In the genomic region with DNA sequence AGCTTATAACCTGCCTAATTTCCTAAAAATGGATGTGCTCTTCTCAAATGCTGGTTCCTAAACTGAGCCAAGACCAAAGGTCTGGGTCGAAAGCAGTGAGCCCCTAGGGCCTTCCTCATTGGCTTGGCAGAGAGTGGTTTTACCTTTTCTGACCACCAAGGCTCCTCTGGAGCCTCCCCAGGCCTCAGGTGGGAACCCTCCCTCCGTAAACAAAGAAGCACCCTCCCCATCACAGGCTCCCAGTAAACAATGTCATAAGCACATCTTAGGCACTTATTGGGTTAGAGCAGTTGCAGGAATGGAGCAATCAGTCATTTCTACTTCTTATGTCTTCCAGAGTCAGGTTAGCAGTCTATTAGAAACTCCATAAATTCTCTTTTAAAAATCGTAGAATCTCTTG, we compare ENCODE assay signal across 1 cellular context.
TF ChIP-seq lines count a peak whose summit lies in the region.

No MANE protein-coding gene starts in this region.

TF ChIP-seq in HepG2, 621 proteins besides CTCF, POLR2A, EP300 and RAD21:
- no peak for TF ChIP-seq SRF (IDR thresholded peaks at IDR 0.05; ENCODE audit: low read depth, low read length)
- no peak for TF ChIP-seq STAT5B (CRISPR knock-in tag; IDR thresholded peaks at IDR 0.05)
- peak; percentile 22; the same call in 1 of the 2 replicates for TF ChIP-seq FOXA3 (CRISPR knock-in tag; IDR thresholded peaks at IDR 0.05)
- TF ChIP-seq, protein P1, sequence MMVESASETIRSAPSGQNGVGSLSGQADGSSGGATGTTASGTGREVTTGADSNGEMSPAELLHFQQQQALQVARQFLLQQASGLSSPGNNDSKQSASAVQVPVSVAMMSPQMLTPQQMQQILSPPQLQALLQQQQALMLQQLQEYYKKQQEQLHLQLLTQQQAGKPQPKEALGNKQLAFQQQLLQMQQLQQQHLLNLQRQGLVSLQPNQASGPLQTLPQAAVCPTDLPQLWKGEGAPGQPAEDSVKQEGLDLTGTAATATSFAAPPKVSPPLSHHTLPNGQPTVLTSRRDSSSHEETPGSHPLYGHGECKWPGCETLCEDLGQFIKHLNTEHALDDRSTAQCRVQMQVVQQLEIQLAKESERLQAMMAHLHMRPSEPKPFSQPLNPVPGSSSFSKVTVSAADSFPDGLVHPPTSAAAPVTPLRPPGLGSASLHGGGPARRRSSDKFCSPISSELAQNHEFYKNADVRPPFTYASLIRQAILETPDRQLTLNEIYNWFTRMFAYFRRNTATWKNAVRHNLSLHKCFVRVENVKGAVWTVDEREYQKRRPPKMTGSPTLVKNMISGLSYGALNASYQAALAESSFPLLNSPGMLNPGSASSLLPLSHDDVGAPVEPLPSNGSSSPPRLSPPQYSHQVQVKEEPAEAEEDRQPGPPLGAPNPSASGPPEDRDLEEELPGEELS (CRISPR knock-in tag; IDR thresholded peaks at IDR 0.05), result peak; percentile 37; the same call in 1 of the 2 replicates
- TF ChIP-seq, protein P2, sequence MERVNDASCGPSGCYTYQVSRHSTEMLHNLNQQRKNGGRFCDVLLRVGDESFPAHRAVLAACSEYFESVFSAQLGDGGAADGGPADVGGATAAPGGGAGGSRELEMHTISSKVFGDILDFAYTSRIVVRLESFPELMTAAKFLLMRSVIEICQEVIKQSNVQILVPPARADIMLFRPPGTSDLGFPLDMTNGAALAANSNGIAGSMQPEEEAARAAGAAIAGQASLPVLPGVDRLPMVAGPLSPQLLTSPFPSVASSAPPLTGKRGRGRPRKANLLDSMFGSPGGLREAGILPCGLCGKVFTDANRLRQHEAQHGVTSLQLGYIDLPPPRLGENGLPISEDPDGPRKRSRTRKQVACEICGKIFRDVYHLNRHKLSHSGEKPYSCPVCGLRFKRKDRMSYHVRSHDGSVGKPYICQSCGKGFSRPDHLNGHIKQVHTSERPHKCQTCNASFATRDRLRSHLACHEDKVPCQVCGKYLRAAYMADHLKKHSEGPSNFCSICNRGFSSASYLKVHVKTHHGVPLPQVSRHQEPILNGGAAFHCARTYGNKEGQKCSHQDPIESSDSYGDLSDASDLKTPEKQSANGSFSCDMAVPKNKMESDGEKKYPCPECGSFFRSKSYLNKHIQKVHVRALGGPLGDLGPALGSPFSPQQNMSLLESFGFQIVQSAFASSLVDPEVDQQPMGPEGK (CRISPR knock-in tag; IDR thresholded peaks at IDR 0.05), result peak; percentile 56; the same call in 1 of the 2 replicates
- TF ChIP-seq RBM22 (optimal IDR thresholded peaks at IDR 0.05; ENCODE audit: low read length), result peak; percentile 52
- TF ChIP-seq FOXP1 (IDR thresholded peaks at IDR 0.05), result no peak
- TF ChIP-seq FOXP1 (CRISPR knock-in tag; IDR thresholded peaks at IDR 0.05), result peak; percentile 47
- no peak for TF ChIP-seq NFRKB (IDR thresholded peaks at IDR 0.05)
- no peak for TF ChIP-seq ZNF446 (CRISPR knock-in tag; IDR thresholded peaks at IDR 0.05)
- TF ChIP-seq ZNF354B (CRISPR knock-in tag; IDR thresholded peaks at IDR 0.05), result no peak
- TF ChIP-seq ZNF713 (CRISPR knock-in tag; IDR thresholded peaks at IDR 0.05), result no peak
- TF ChIP-seq NBN (conservative IDR thresholded peaks at IDR 0.05), result no peak
- TF ChIP-seq FOXA1 (IDR thresholded peaks at IDR 0.05), result no peak
- TF ChIP-seq FOXA1 (CRISPR knock-in tag; IDR thresholded peaks at IDR 0.05), result peak; percentile 40; the same call in 1 of the 2 replicates
